Comparison of ENCODE assay signal across 11 cellular contexts in genomic region chr12:12486661-12487240, GRCh38.
A peak's percentile ranks its signal among the peaks of the same experiment; 100 is the strongest.
DNase-seq lines count a peak whose midpoint lies in the region; ATAC-seq and TF ChIP-seq lines count a peak whose summit lies in the region.
"Had no signal": no experiment of that assay in that cellular context is flagged by ENCODE, and none has a peak within 500 bp of the region (broad histone marks: within the 10 kb centered on the region; RNA-seq: fewer than 3 reads in every experiment).

No MANE protein-coding gene starts in this region.

- 92% methylated on average over 6 of the region's 6 CpGs for WGBS in mammary epithelial cell (ENCODE audit: low coverage, missing lambda C conversion rate)

- TF ChIP-seq CTCF in mammary epithelial cell (conservative IDR thresholded peaks at IDR 0.05 in 1 of 2, IDR thresholded peaks at IDR 0.05 in 1 of 2; ENCODE audit: extremely low read depth in 1 of 2, insufficient read depth in 1 of 2, low read depth in 1 of 2, low read length in 2 of 2) (no peak), mesothelial cell of epicardium (IDR thresholded peaks at IDR 0.05; ENCODE audit: unreplicated experiment) (no peak)

- peaks cover 4% of the 10 kb centered on the region for H3K36me3 Mint-ChIP-seq in memory B cell
- H3K36me3 Mint-ChIP-seq in mesothelial cell of epicardium, result peaks cover 12% of the 10 kb centered on the region

- peak; percentile 80 for ATAC-seq in GM18867 (IDR thresholded peaks at IDR 0.05; ENCODE audit: unreplicated experiment)
- ATAC-seq in GM21576 (IDR thresholded peaks at IDR 0.05; ENCODE audit: unreplicated experiment), result peak; percentile 64
- ATAC-seq in HG03457 (IDR thresholded peaks at IDR 0.05; ENCODE audit: unreplicated experiment), result peak; percentile 85
- peak; percentile 21 for ATAC-seq in memory B cell (ENCODE audit: low read depth)

- H3K4me2 ChIP-seq in mammary epithelial cell (ENCODE audit: insufficient read depth, low read depth, low read length), result no peak overlapping the region

- no peak overlapping the region for H3K27ac ChIP-seq in mammary epithelial cell (ENCODE audit: insufficient read depth, low read depth, low read length)

- H3K4me1 ChIP-seq in mammary epithelial cell (ENCODE audit: insufficient read depth, low read length), result no peaks in the 10 kb centered on the region

- H3K27me3 ChIP-seq in mammary epithelial cell (ENCODE audit: insufficient read depth, low read length), result no peaks in the 10 kb centered on the region

- H3K79me2 ChIP-seq in mammary epithelial cell (ENCODE audit: insufficient read depth, low read length), result no peaks in the 10 kb centered on the region

- no peak for DNase-seq in memory B cell (ENCODE audit: low spot score in 2 of 2)
- no peak for DNase-seq in NCI-H2081 treated with DMSO at 0.1 percent for 48 hours (lab: John Stamatoyannopoulos, UW)
- DNase-seq in mammary epithelial cell, result no peak
- no peak for DNase-seq in mesothelial cell of epicardium (ENCODE audit: low spot score in 2 of 2, unreplicated experiment in 2 of 2)
- DNase-seq in head of caudate nucleus, result no peak
- DNase-seq: activated CD4-positive, alpha-beta T cell treated with anti-CD3 and anti-CD28 coated beads for 48 hours; cerebellar nuclear complex; NCI-H69 had no signal

- no peak overlapping the region for H3K4me3 ChIP-seq in mammary epithelial cell (replicated peaks in 1 of 3; ENCODE audit: insufficient read depth in 1 of 3, low read depth in 2 of 3, low read length in 3 of 3)

- H3K9me3 Mint-ChIP-seq in memory B cell, result no peaks in the 10 kb centered on the region
- no peaks in the 10 kb centered on the region for H3K9me3 Mint-ChIP-seq in mesothelial cell of epicardium

- in situ Hi-C loops in mammary epithelial cell (cut with MboI; ENCODE audit: low sequenced_read_pairs in 2 of 2), result no loop called here

- H3K36me3 ChIP-seq in mammary epithelial cell (ENCODE audit: insufficient read depth, low read length), result no peaks in the 10 kb centered on the region

- H3K27me3 Mint-ChIP-seq in memory B cell (no peaks in the 10 kb centered on the region), mesothelial cell of epicardium (ENCODE audit: low read depth) (no peaks in the 10 kb centered on the region)

- CTCF ChIA-PET in mammary epithelial cell (lab: Charles Lee; ENCODE audit: low non-redundant PET), result no interaction called here

- H3K4me3 Mint-ChIP-seq in memory B cell (no peak overlapping the region), mesothelial cell of epicardium (no peak overlapping the region)

- H2AFZ ChIP-seq in mammary epithelial cell (ENCODE audit: low read depth, low read length), result no peak overlapping the region

- dilution Hi-C loops in mammary epithelial cell (cut with HindIII; ENCODE audit: low sequenced_read_pairs), result no loop called here

- H3K4me1 Mint-ChIP-seq in memory B cell, result peaks cover 9% of the 10 kb centered on the region
- no peaks in the 10 kb centered on the region for H3K4me1 Mint-ChIP-seq in mesothelial cell of epicardium

- H3K9me3 ChIP-seq in mammary epithelial cell (replicated peaks; ENCODE audit: insufficient read depth, low read length), result no peaks in the 10 kb centered on the region

- intact Hi-C loops in mammary epithelial cell (cut with micrococcal nuclease), result loop anchor here (10.0 kb wide), 1 partner anchor 168 kb away; no protein-coding TSS in a partner anchor
- intact Hi-C loops in head of caudate nucleus (cut with DNase I), result no loop called here

- no peak overlapping the region for H3K9ac ChIP-seq in mammary epithelial cell (ENCODE audit: insufficient read depth, low read length)

- no TSS peak for BruUV-seq in mammary epithelial cell (replicated peaks; lab: Mats Ljungman, UMichigan)

- no peak overlapping the region for H3K27ac Mint-ChIP-seq in memory B cell
- no peak overlapping the region for H3K27ac Mint-ChIP-seq in mesothelial cell of epicardium

- no peaks in the 10 kb centered on the region for H4K20me1 ChIP-seq in mammary epithelial cell (ENCODE audit: insufficient read depth, low read length)

Comparison
In these comparisons a context has a peak if more than half of its experiments do, and no peak if none do; other contexts are left out.
1. ATAC-seq: peak in every context shown above with its lines; median percentile 85 in HG03457; 80 in GM18867; 64 in GM21576; 21 in memory B cell.